24 cellular contexts compared by ENCODE assay signal in genomic region chr12:131561891-131562684, GRCh38.
"Had no signal": no experiment of that assay in that cellular context is flagged by ENCODE, and none has a peak within 500 bp of the region (broad histone marks: within the 10 kb centered on the region; RNA-seq: fewer than 3 reads in every experiment).

No MANE protein-coding gene starts in this region.

- H3K27ac ChIP-seq: epithelial cell of prostate, esophagus squamous epithelium, gastrocnemius medialis, heart right ventricle, left ventricle myocardium inferior, lower lobe of right lung had no signal

- DNase-seq: cortex of kidney; effector CD8-positive, alpha-beta T cell; effector memory CD8-positive, alpha-beta T cell; endodermal cell; erythroblast; esophagus squamous epithelium; foreskin fibroblast; foreskin melanocyte; gastrocnemius medialis; glutamatergic neuron; heart right ventricle; hippocampal formation; islet precursor cell; kidney; kidney glomerular epithelial cell; left colon; left ventricle myocardium inferior; lower lobe of right lung; mesenchymal stem cell; mucosa of descending colon; naive B cell had no signal

- ATAC-seq: effector memory CD8-positive, alpha-beta T cell; esophagus mucosa; gastrocnemius medialis; heart right ventricle; left colon; left lobe of liver; lower lobe of right lung; mucosa of descending colon had no signal

- H3K4me3 ChIP-seq: esophagus squamous epithelium, gastrocnemius medialis, heart right ventricle, left ventricle myocardium inferior, lower lobe of right lung, mucosa of descending colon had no signal
